1 cellular context compared by ENCODE assay signal in the genomic region with DNA sequence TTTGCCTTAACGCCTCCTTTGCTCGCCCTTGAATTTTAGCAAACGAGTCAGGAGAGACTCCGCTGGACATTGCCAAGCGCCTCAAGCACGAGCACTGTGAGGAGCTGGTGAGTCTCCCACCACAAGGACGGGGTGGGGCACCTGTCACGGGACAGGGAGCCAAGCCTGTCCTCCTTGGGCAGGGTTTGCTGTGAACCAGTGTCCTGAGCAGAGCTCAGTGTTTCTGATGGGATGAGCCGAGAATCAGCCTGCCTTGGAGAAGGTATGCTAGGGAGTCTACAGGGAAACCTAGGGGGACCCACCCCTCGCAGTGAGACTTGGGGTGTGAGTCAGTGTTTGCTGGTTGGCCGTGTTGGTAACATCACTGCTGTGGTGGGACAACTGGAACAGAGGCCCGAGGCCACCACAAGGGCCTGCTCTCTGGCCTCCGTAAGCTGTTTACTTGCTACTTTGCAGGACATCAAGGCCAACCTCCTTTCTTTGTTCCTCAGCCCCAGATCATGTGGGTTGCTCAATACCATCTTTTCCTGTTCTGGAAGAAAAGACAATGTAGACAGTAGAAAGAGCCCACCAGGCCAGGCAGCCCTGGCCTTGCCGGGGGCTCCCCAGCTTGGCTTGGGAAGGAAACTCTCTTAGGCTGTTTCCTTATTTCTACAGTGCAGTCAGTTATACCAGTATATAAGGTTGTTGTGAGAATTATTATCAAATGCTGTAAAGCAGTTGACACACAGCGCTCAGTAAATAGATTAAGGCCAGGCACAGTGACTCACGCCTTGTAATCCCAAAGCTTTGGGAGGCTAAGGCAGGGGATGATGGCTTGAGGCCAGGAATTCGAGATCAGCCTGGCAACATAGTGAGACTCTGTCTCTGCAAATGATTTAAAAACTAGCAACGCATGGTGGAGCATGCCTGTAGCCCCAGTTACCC.
TF ChIP-seq lines count a peak whose summit lies in the region.

No MANE protein-coding gene starts in this region.

TF ChIP-seq in HepG2, 621 proteins besides CTCF, POLR2A, EP300 and RAD21 (continued from another document and continues in another):
- TF ChIP-seq CREB1 (IDR thresholded peaks at IDR 0.05) = no peak
- no peak for TF ChIP-seq CREB1 (CRISPR knock-in tag; IDR thresholded peaks at IDR 0.05)
- TF ChIP-seq ELF3 (CRISPR knock-in tag; IDR thresholded peaks at IDR 0.05) = peak; percentile 77; the same call in 1 of the 2 replicates
- peak; percentile 59; the same call in 1 of the 2 replicates for TF ChIP-seq SAP130 (CRISPR knock-in tag; IDR thresholded peaks at IDR 0.05; ENCODE audit: low read depth)
- peak; percentile 81 for TF ChIP-seq ASH2L (IDR thresholded peaks at IDR 0.05; ENCODE audit: insufficient read length, low read depth, low read length)
- TF ChIP-seq ZNF569 (CRISPR knock-in tag; IDR thresholded peaks at IDR 0.05; ENCODE audit: borderline replicate concordance) = no peak
- TF ChIP-seq, protein P1, sequence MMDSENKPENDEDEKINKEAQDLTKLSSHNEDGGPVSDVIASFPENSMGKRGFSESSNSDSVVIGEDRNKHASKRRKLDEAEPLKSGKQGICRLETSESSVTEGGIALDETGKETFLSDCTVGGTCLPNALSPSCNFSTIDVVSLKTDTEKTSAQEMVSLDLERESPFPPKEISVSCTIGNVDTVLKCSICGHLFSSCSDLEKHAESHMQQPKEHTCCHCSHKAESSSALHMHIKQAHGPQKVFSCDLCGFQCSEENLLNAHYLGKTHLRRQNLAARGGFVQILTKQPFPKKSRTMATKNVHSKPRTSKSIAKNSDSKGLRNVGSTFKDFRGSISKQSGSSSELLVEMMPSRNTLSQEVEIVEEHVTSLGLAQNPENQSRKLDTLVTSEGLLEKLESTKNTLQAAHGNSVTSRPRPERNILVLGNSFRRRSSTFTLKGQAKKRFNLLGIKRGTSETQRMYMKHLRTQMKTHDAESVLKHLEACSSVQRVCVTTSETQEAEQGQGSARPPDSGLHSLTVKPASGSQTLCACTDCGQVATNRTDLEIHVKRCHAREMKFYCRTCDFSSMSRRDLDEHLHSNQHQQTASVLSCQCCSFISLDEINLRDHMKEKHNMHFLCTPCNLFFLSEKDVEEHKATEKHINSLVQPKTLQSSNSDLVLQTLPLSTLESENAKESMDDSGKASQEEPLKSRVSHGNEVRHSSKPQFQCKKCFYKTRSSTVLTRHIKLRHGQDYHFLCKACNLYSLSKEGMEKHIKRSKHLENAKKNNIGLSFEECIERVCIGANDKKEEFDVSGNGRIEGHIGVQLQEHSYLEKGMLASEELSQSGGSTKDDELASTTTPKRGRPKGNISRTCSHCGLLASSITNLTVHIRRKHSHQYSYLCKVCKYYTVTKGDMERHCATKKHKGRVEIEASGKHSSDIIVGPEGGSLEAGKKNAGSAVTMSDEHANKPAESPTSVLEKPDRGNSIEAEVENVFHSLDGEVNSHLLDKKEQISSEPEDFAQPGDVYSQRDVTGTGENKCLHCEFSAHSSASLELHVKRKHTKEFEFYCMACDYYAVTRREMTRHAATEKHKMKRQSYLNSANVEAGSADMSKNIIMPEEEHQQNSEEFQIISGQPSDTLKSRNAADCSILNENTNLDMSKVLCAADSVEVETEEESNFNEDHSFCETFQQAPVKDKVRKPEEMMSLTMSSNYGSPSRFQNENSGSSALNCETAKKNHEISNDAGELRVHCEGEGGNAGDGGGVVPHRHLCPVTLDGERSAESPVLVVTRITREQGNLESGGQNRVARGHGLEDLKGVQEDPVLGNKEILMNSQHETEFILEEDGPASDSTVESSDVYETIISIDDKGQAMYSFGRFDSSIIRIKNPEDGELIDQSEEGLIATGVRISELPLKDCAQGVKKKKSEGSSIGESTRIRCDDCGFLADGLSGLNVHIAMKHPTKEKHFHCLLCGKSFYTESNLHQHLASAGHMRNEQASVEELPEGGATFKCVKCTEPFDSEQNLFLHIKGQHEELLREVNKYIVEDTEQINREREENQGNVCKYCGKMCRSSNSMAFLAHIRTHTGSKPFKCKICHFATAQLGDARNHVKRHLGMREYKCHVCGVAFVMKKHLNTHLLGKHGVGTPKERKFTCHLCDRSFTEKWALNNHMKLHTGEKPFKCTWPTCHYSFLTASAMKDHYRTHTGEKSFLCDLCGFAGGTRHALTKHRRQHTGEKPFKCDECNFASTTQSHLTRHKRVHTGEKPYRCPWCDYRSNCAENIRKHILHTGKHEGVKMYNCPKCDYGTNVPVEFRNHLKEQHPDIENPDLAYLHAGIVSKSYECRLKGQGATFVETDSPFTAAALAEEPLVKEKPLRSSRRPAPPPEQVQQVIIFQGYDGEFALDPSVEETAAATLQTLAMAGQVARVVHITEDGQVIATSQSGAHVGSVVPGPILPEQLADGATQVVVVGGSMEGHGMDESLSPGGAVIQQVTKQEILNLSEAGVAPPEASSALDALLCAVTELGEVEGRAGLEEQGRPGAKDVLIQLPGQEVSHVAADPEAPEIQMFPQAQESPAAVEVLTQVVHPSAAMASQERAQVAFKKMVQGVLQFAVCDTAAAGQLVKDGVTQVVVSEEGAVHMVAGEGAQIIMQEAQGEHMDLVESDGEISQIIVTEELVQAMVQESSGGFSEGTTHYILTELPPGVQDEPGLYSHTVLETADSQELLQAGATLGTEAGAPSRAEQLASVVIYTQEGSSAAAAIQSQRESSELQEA (CRISPR knock-in tag; IDR thresholded peaks at IDR 0.05; ENCODE audit: not compliant biosample characterization) = peak; percentile 8
- no peak for TF ChIP-seq ZNF660 (CRISPR knock-in tag; IDR thresholded peaks at IDR 0.05; ENCODE audit: borderline replicate concordance, low read depth)
- TF ChIP-seq NRL (CRISPR knock-in tag; IDR thresholded peaks at IDR 0.05; ENCODE audit: borderline replicate concordance) = peak; percentile 71; the same call in 1 of the 2 replicates
- TF ChIP-seq STAG1 (CRISPR knock-in tag; IDR thresholded peaks at IDR 0.05) = peak; percentile 16; the same call in 1 of the 2 replicates
- no peak for TF ChIP-seq ZNF121 (CRISPR knock-in tag; IDR thresholded peaks at IDR 0.05)
- no peak for TF ChIP-seq ATRX (CRISPR knock-in tag; IDR thresholded peaks at IDR 0.05; ENCODE audit: borderline replicate concordance)
- TF ChIP-seq CEBPG (CRISPR knock-in tag; IDR thresholded peaks at IDR 0.05) = peak; percentile 93
- TF ChIP-seq ZMYM4 (CRISPR knock-in tag; IDR thresholded peaks at IDR 0.05) = no peak; the same call in none of the 2 replicates
- peak; percentile 15; the same call in 1 of the 2 replicates for TF ChIP-seq ZMYM3 (CRISPR knock-in tag; IDR thresholded peaks at IDR 0.05)
- peak; percentile 61 for TF ChIP-seq TEAD3 (CRISPR knock-in tag; optimal IDR thresholded peaks at IDR 0.05; ENCODE audit: borderline replicate concordance)
- TF ChIP-seq SALL1 (CRISPR knock-in tag; IDR thresholded peaks at IDR 0.05) = peak; percentile 71
- TF ChIP-seq, protein P2, sequence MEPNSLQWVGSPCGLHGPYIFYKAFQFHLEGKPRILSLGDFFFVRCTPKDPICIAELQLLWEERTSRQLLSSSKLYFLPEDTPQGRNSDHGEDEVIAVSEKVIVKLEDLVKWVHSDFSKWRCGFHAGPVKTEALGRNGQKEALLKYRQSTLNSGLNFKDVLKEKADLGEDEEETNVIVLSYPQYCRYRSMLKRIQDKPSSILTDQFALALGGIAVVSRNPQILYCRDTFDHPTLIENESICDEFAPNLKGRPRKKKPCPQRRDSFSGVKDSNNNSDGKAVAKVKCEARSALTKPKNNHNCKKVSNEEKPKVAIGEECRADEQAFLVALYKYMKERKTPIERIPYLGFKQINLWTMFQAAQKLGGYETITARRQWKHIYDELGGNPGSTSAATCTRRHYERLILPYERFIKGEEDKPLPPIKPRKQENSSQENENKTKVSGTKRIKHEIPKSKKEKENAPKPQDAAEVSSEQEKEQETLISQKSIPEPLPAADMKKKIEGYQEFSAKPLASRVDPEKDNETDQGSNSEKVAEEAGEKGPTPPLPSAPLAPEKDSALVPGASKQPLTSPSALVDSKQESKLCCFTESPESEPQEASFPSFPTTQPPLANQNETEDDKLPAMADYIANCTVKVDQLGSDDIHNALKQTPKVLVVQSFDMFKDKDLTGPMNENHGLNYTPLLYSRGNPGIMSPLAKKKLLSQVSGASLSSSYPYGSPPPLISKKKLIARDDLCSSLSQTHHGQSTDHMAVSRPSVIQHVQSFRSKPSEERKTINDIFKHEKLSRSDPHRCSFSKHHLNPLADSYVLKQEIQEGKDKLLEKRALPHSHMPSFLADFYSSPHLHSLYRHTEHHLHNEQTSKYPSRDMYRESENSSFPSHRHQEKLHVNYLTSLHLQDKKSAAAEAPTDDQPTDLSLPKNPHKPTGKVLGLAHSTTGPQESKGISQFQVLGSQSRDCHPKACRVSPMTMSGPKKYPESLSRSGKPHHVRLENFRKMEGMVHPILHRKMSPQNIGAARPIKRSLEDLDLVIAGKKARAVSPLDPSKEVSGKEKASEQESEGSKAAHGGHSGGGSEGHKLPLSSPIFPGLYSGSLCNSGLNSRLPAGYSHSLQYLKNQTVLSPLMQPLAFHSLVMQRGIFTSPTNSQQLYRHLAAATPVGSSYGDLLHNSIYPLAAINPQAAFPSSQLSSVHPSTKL (CRISPR knock-in tag; IDR thresholded peaks at IDR 0.05) = peak; percentile 93
- TF ChIP-seq PITX1 (CRISPR knock-in tag; IDR thresholded peaks at IDR 0.05) = peak; percentile 84
- TF ChIP-seq, protein P3, sequence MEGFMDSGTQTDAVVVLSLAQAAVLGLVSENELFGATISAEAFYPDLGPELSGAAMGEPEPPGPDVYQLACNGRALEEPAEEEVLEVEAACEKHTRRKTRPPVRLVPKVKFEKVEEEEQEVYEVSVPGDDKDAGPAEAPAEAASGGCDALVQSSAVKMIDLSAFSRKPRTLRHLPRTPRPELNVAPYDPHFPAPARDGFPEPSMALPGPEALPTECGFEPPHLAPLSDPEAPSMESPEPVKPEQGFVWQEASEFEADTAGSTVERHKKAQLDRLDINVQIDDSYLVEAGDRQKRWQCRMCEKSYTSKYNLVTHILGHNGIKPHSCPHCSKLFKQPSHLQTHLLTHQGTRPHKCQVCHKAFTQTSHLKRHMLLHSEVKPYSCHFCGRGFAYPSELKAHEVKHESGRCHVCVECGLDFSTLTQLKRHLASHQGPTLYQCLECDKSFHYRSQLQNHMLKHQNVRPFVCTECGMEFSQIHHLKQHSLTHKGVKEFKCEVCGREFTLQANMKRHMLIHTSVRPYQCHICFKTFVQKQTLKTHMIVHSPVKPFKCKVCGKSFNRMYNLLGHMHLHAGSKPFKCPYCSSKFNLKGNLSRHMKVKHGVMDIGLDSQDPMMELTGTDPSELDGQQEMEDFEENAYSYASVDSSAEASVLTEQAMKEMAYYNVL (CRISPR knock-in tag; IDR thresholded peaks at IDR 0.05; ENCODE audit: borderline replicate concordance) = peak; percentile 97
- no peak for TF ChIP-seq HMG20B (CRISPR knock-in tag; conservative IDR thresholded peaks at IDR 0.05)
- no peak for TF ChIP-seq HNRNPK (IDR thresholded peaks at IDR 0.05; ENCODE audit: low read depth, low read length, poor library complexity, severe bottlenecking)
- peak; percentile 19; the same call in 1 of the 2 replicates for TF ChIP-seq BCL6 (CRISPR knock-in tag; IDR thresholded peaks at IDR 0.05)
- TF ChIP-seq EED (CRISPR knock-in tag; IDR thresholded peaks at IDR 0.05) = no peak; the same call in 1 of the 2 replicates
- 0 out of 2 replicates have a peak, but pooled peaks have one; percentile 34 for TF ChIP-seq ZFP37 (CRISPR knock-in tag; IDR thresholded peaks at IDR 0.05; ENCODE audit: borderline replicate concordance)
- TF ChIP-seq ZBTB38 (CRISPR knock-in tag; IDR thresholded peaks at IDR 0.05) = peak; percentile 49; the same call in 1 of the 2 replicates
- TF ChIP-seq, protein P4, sequence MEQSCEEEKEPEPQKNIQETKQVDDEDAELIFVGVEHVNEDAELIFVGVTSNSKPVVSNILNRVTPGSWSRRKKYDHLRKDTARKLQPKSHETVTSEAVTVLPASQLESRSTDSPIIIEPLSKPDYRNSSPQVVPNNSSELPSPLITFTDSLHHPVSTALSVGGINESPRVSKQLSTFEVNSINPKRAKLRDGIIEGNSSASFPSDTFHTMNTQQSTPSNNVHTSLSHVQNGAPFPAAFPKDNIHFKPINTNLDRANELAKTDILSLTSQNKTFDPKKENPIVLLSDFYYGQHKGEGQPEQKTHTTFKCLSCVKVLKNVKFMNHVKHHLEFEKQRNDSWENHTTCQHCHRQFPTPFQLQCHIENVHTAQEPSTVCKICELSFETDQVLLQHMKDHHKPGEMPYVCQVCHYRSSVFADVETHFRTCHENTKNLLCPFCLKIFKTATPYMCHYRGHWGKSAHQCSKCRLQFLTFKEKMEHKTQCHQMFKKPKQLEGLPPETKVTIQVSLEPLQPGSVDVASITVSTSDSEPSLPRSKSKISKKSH (CRISPR knock-in tag; IDR thresholded peaks at IDR 0.05; ENCODE audit: borderline replicate concordance) = no peak
- TF ChIP-seq ZNF33A (CRISPR knock-in tag; IDR thresholded peaks at IDR 0.05; ENCODE audit: borderline replicate concordance) = no peak
- TF ChIP-seq, protein P5, sequence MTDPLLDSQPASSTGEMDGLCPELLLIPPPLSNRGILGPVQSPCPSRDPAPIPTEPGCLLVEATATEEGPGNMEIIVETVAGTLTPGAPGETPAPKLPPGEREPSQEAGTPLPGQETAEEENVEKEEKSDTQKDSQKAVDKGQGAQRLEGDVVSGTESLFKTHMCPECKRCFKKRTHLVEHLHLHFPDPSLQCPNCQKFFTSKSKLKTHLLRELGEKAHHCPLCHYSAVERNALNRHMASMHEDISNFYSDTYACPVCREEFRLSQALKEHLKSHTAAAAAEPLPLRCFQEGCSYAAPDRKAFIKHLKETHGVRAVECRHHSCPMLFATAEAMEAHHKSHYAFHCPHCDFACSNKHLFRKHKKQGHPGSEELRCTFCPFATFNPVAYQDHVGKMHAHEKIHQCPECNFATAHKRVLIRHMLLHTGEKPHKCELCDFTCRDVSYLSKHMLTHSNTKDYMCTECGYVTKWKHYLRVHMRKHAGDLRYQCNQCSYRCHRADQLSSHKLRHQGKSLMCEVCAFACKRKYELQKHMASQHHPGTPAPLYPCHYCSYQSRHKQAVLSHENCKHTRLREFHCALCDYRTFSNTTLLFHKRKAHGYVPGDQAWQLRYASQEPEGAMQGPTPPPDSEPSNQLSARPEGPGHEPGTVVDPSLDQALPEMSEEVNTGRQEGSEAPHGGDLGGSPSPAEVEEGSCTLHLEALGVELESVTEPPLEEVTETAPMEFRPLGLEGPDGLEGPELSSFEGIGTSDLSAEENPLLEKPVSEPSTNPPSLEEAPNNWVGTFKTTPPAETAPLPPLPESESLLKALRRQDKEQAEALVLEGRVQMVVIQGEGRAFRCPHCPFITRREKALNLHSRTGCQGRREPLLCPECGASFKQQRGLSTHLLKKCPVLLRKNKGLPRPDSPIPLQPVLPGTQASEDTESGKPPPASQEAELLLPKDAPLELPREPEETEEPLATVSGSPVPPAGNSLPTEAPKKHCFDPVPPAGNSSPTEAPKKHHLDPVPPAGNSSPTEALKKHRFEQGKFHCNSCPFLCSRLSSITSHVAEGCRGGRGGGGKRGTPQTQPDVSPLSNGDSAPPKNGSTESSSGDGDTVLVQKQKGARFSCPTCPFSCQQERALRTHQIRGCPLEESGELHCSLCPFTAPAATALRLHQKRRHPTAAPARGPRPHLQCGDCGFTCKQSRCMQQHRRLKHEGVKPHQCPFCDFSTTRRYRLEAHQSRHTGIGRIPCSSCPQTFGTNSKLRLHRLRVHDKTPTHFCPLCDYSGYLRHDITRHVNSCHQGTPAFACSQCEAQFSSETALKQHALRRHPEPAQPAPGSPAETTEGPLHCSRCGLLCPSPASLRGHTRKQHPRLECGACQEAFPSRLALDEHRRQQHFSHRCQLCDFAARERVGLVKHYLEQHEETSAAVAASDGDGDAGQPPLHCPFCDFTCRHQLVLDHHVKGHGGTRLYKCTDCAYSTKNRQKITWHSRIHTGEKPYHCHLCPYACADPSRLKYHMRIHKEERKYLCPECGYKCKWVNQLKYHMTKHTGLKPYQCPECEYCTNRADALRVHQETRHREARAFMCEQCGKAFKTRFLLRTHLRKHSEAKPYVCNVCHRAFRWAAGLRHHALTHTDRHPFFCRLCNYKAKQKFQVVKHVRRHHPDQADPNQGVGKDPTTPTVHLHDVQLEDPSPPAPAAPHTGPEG (CRISPR knock-in tag; IDR thresholded peaks at IDR 0.05) = no peak
